Comparison of ENCODE assay signal across 8 cellular contexts in the genomic region with DNA sequence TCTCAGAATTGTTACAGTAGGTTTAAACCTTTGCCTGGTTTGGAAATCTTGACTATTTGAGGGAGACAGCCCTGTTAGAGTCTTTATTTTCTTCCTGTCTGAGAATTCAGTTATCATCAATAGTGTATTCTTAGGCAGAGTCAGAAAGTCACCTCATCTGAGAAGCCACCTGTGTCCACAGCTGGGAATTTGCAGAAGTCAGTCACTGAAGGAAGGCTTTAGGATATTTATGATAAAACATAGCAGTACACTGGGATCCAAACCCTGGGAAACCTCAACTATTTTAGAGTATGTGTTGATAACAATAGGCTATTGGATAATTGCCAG.
DNase-seq lines count a peak whose midpoint lies in the region; ATAC-seq and TF ChIP-seq lines count a peak whose summit lies in the region.
"Not testable (repeated sequence)": the region's sequence is repeated elsewhere in the genome, so short reads cannot be mapped to it uniquely, and the experiment has no call there.

No MANE protein-coding gene starts in this region.

- not testable (repeated sequence) for DNase-seq in cardiac muscle cell (ENCODE audit: low read depth in 1 of 2, low spot score in 1 of 2)

- H3K27me3 ChIP-seq in cardiac muscle cell = not testable (repeated sequence)

- not testable (repeated sequence) for H3K9me3 ChIP-seq in cardiac muscle cell (ENCODE audit: low read depth)

- not testable (repeated sequence) for TF ChIP-seq CTCF in cardiac muscle cell (IDR thresholded peaks at IDR 0.05; ENCODE audit: low read depth, low read length)

- not testable (repeated sequence) for H3K4me1 ChIP-seq in cardiac muscle cell (ENCODE audit: low read depth)

- ATAC-seq in GM18519 (IDR thresholded peaks at IDR 0.05; ENCODE audit: low FRiP score, unreplicated experiment) (peak; percentile 30), GM19351 (IDR thresholded peaks at IDR 0.05; ENCODE audit: unreplicated experiment) (peak; percentile 47), GM21447 (IDR thresholded peaks at IDR 0.05; ENCODE audit: unreplicated experiment) (peak; percentile 54), HG02588 (IDR thresholded peaks at IDR 0.05; ENCODE audit: unreplicated experiment) (peak; percentile 46), HG02938 (IDR thresholded peaks at IDR 0.05; ENCODE audit: unreplicated experiment) (peak; percentile 31), HG03159 (IDR thresholded peaks at IDR 0.05; ENCODE audit: unreplicated experiment) (peak; percentile 28), HG03558 (IDR thresholded peaks at IDR 0.05; ENCODE audit: extremely low read depth, unreplicated experiment) (peak; percentile 28)

- H3K27ac ChIP-seq in cardiac muscle cell = peak overlapping the region; percentile 55

- not testable (repeated sequence) for H3K4me3 ChIP-seq in cardiac muscle cell

- H3K36me3 ChIP-seq in cardiac muscle cell = peaks cover 27% of the 10 kb centered on the region
